ENCODE assay signal across 11 cellular contexts in genomic region chr11:128398517-128399152, GRCh38.
A peak's percentile ranks its signal among the peaks of the same experiment; 100 is the strongest.
DNase-seq lines count a peak whose midpoint lies in the region; ATAC-seq and TF ChIP-seq lines count a peak whose summit lies in the region.
"Had no signal": no experiment of that assay in that cellular context is flagged by ENCODE, and none has a peak within 500 bp of the region (broad histone marks: within the 10 kb centered on the region; RNA-seq: fewer than 3 reads in every experiment).

No MANE protein-coding gene starts in this region.

- peak overlapping the region; percentile 2 for H3K4me3 Mint-ChIP-seq in activated T-cell treated with anti-CD3 and anti-CD28 coated beads, Interleukin-2, amount 50 U/mL, for 72 hours
- peak overlapping the region; percentile 40 for H3K4me3 Mint-ChIP-seq in activated B cell treated with CpG ODN at 0.5 μM for 24 hours
- H3K4me3 Mint-ChIP-seq in stimulated activated naive B cell treated with anti-CD40 and anti-IgM and Interleukin-4, amounts not matched to agents 10 μg/mL and 1 μg/mL and 100 μg/mL, for 72 hours = peak overlapping the region; percentile 13 to 65

- H3K27me3 Mint-ChIP-seq in activated T-cell treated with anti-CD3 and anti-CD28 coated beads, Interleukin-2, amount 50 U/mL, for 72 hours (ENCODE audit: low read depth) = no peaks in the 10 kb centered on the region
- H3K27me3 Mint-ChIP-seq in activated B cell treated with CpG ODN at 0.5 μM for 24 hours = no peaks in the 10 kb centered on the region
- H3K27me3 Mint-ChIP-seq in stimulated activated naive B cell treated with anti-CD40 and anti-IgM and Interleukin-4, amounts not matched to agents 10 μg/mL and 1 μg/mL and 100 μg/mL, for 72 hours = no peaks in the 10 kb centered on the region

- peak; percentile 32 to 57 for ATAC-seq in activated T-cell treated with anti-CD3 and anti-CD28 coated beads, Interleukin-2, amount 50 U/mL, for 72 hours (replicated peaks in 1 of 2)
- peak; percentile 40 for ATAC-seq in HG03175 (IDR thresholded peaks at IDR 0.05; ENCODE audit: unreplicated experiment)
- ATAC-seq in activated B cell treated with CpG ODN at 0.5 μM for 24 hours (ENCODE audit: low read depth) = peak; percentile 75
- peak; percentile 69 to 76 for ATAC-seq in stimulated activated naive B cell treated with anti-CD40 and anti-IgM and Interleukin-4, amounts not matched to agents 10 μg/mL and 1 μg/mL and 100 μg/mL, for 72 hours (replicated peaks)

- intact Hi-C loops in activated B cell treated with CpG ODN at 0.5 μM for 24 hours (cut with micrococcal nuclease) = loop anchor here (1.0 to 5.0 kb wide), 7 partner anchors 14 to 124 kb away; no protein-coding TSS in a partner anchor

- H3K4me1 Mint-ChIP-seq in activated T-cell treated with anti-CD3 and anti-CD28 coated beads, Interleukin-2, amount 50 U/mL, for 72 hours (ENCODE audit: low read depth) = peaks cover 34% of the 10 kb centered on the region
- peaks cover 29% of the 10 kb centered on the region for H3K4me1 Mint-ChIP-seq in activated B cell treated with CpG ODN at 0.5 μM for 24 hours
- H3K4me1 Mint-ChIP-seq in stimulated activated naive B cell treated with anti-CD40 and anti-IgM and Interleukin-4, amounts not matched to agents 10 μg/mL and 1 μg/mL and 100 μg/mL, for 72 hours = peaks cover 23 to 54% of the 10 kb centered on the region in 2 donors

- no peak for TF ChIP-seq CTCF in activated B cell treated with CpG ODN at 0.5 μM for 24 hours (IDR thresholded peaks at IDR 0.05)

- no peak for DNase-seq in activated T-cell treated with anti-CD3 and anti-CD28 coated beads, Interleukin-2, amount 50 U/mL, for 72 hours
- DNase-seq in activated T-cell treated with anti-CD3 and anti-CD28 coated beads for 4 hours (no peak), activated B cell treated with CpG ODN at 0.5 μM for 24 hours (no peak), NCI-H69 (lab: John Stamatoyannopoulos, UW) (no peak), COLO829 (ENCODE audit: low spot score) (no peak)
- DNase-seq in stimulated activated naive B cell treated with anti-CD40 and anti-IgM and Interleukin-4, amounts not matched to agents 10 μg/mL and 1 μg/mL and 100 μg/mL, for 72 hours = no peak
- no peak for DNase-seq in activated naive CD4-positive, alpha-beta T cell (lab: John Stamatoyannopoulos, UW)
- DNase-seq: cerebellar nuclear complex, NCI-H1105, thyroid gland had no signal

- peak overlapping the region; percentile 14 for H3K27ac Mint-ChIP-seq in activated T-cell treated with anti-CD3 and anti-CD28 coated beads, Interleukin-2, amount 50 U/mL, for 72 hours
- peak overlapping the region; percentile 91 for H3K27ac Mint-ChIP-seq in activated B cell treated with CpG ODN at 0.5 μM for 24 hours
- peak overlapping the region; percentile 4 for H3K27ac Mint-ChIP-seq in stimulated activated naive B cell treated with anti-CD40 and anti-IgM and Interleukin-4, amounts not matched to agents 10 μg/mL and 1 μg/mL and 100 μg/mL, for 72 hours

- H3K9me3 Mint-ChIP-seq in activated T-cell treated with anti-CD3 and anti-CD28 coated beads, Interleukin-2, amount 50 U/mL, for 72 hours = peaks cover 0 to 3% of the 10 kb centered on the region in 2 donors
- no peaks in the 10 kb centered on the region for H3K9me3 Mint-ChIP-seq in activated B cell treated with CpG ODN at 0.5 μM for 24 hours
- no peaks in the 10 kb centered on the region for H3K9me3 Mint-ChIP-seq in stimulated activated naive B cell treated with anti-CD40 and anti-IgM and Interleukin-4, amounts not matched to agents 10 μg/mL and 1 μg/mL and 100 μg/mL, for 72 hours

- CTCF ChIA-PET in activated B cell treated with CpG ODN at 0.5 μM for 24 hours (lab: Charles Lee) = interaction anchor here (0.9 to 1.4 kb wide), 2 partner anchors 75 to 80 kb away, joined by 3 read pairs; no protein-coding TSS in a partner anchor

- POLR2A ChIA-PET in activated B cell treated with CpG ODN at 0.5 μM for 24 hours (lab: Charles Lee) = interaction anchor here (0.6 to 3.2 kb wide), 10 partner anchors 9 to 285 kb away, joined by 3 to 25 read pairs (median 4); no protein-coding TSS in a partner anchor

- peaks cover 0 to 3% of the 10 kb centered on the region in 2 donors for H3K36me3 Mint-ChIP-seq in activated T-cell treated with anti-CD3 and anti-CD28 coated beads, Interleukin-2, amount 50 U/mL, for 72 hours (ENCODE audit: insufficient read depth in 2 of 2)
- no peaks in the 10 kb centered on the region for H3K36me3 Mint-ChIP-seq in activated B cell treated with CpG ODN at 0.5 μM for 24 hours (ENCODE audit: low read depth)
- H3K36me3 Mint-ChIP-seq in stimulated activated naive B cell treated with anti-CD40 and anti-IgM and Interleukin-4, amounts not matched to agents 10 μg/mL and 1 μg/mL and 100 μg/mL, for 72 hours = no peaks in the 10 kb centered on the region

Comparison
In these comparisons a context has a peak if more than half of its experiments do, and no peak if none do; other contexts are left out.
1. H3K27ac Mint-ChIP-seq: peak in every context shown above with its lines; median percentile 91 in activated B cell treated with CpG ODN at 0.5 μM for 24 hours; 14 in activated T-cell treated with anti-CD3 and anti-CD28 coated beads, Interleukin-2, amount 50 U/mL, for 72 hours; 4 in stimulated activated naive B cell treated with anti-CD40 and anti-IgM and Interleukin-4, amounts not matched to agents 10 μg/mL and 1 μg/mL and 100 μg/mL, for 72 hours.